In the genomic region with DNA sequence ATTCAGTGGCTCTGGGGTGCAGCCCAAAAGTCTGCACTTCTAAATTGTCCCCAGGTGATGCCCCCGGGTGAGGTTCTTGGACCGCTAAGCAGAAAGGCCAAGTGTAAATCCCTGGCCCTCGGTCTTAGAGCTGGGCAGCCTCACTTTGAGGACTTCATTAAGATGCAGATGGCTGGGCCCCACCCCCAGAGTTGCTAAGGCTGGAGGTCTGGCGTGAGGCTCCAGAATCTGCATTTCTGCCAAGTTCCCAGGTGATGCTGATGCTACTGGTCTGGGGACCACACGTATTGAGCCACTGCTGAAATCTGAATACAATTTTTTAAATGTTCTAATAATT, we compare ENCODE assay signal across 8 cellular contexts. TPM values are rescaled to one million over a fixed set of nuclear protein-coding genes. Genes with fewer than 3 reads are reported as not detected.
A peak's percentile ranks its signal among the peaks of the same experiment; 100 is the strongest.
DNase-seq lines count a peak whose midpoint lies in the region; ATAC-seq and TF ChIP-seq lines count a peak whose summit lies in the region.

No MANE protein-coding gene starts in this region.

- DNase-seq in BE2C, result peak; percentile 20
- DNase-seq in LNCaP clone FGC (ENCODE audit: low read depth), result no peak
- peak; percentile 40 for DNase-seq in cerebellum (ENCODE audit: low spot score)
- no peak for DNase-seq in naive B cell
- DNase-seq in GF-D8 (lab: John Stamatoyannopoulos, UW), result no peak
- DNase-seq in HK-2 (ENCODE audit: unreplicated experiment), result no peak

- H3K27me3 Mint-ChIP-seq in naive B cell, result no peaks in the 10 kb centered on the region

- no peaks in the 10 kb centered on the region for H3K9me3 Mint-ChIP-seq in naive B cell

- no peaks in the 10 kb centered on the region for H3K36me3 Mint-ChIP-seq in naive B cell

- H3K4me3 Mint-ChIP-seq in naive B cell, result peak overlapping the region; percentile 85 to 100 (median 96)

- H3K27me3 ChIP-seq in BE2C, result no peaks in the 10 kb centered on the region

- H3K4me3 ChIP-seq in BE2C (ENCODE audit: low read depth, low read length) (peak overlapping the region; percentile 65), LNCaP clone FGC (ENCODE audit: low read depth, low read length) (peak overlapping the region; percentile 74)

- peak overlapping the region; percentile 49 to 99 (median 94) for H3K27ac Mint-ChIP-seq in naive B cell

- no peaks in the 10 kb centered on the region for H3K9me3 ChIP-seq in BE2C

- H3K4me1 ChIP-seq in BE2C, result peaks cover 10% of the 10 kb centered on the region

- no peak for ATAC-seq in naive B cell (ENCODE audit: low read depth in 2 of 2)
- no peak for ATAC-seq in HG03520 (IDR thresholded peaks at IDR 0.05; ENCODE audit: unreplicated experiment)
- ATAC-seq in GM18517 (IDR thresholded peaks at IDR 0.05; ENCODE audit: unreplicated experiment), result no peak

- peaks cover 30 to 46% (median 41%) of the 10 kb centered on the region in 3 donors for H3K4me1 Mint-ChIP-seq in naive B cell

- TF ChIP-seq CTCF in BE2C (IDR thresholded peaks at IDR 0.05; ENCODE audit: low read depth, low read length), result no peak
- TF ChIP-seq CTCF in LNCaP clone FGC (IDR thresholded peaks at IDR 0.05; ENCODE audit: control insufficient read depth, extremely low read depth, insufficient read depth), result no peak

- no peaks in the 10 kb centered on the region for H3K36me3 ChIP-seq in BE2C

RNA-seq across cellular contexts. Expression of gene SLC23A2, which starts 0.7 kb away (rescaled TPM):
- 13.5 TPM for polyA plus RNA-seq in BE2C (2012; ENCODE audit: insufficient read depth, insufficient read length, low read depth)
- 47.6 TPM for total RNA-seq in cerebellum
- 10 to 100 TPM in 2 of 6 donors, 1 to 10 TPM in 4; 5.0 to 10.8 (median 7.1) TPM for polyA plus RNA-seq in naive B cell (ENCODE audit: low read depth in 6 of 6)

Comparison
In these comparisons a context has a peak if more than half of its experiments do, and no peak if none do; other contexts are left out.
1. DNase-seq: peak in BE2C (single experiment) and cerebellum (single experiment); none in LNCaP clone FGC (single experiment), naive B cell (single experiment), GF-D8 (single experiment) and HK-2 (single experiment).